Comparison of ENCODE assay signal across 19 cellular contexts in the genomic region with DNA sequence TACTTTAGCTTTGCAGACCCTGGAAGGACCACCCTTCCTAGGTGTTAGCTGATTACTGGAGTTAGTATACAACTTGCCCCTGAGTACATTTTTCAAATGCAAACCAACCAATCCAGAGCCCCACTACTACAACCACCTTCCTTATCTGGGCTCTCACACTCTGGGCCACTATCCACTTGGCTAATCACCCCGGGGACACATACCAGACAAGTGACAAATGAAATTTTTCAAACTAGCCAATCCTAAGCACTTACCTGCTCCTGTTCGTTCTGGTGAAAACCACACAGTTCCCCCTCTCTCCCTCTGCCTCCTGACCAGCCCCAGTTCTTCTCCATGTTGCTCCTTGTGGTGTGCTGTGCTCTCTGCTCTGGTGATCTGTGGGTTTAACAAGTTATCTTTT.
DNase-seq lines count a peak whose midpoint lies in the region; ATAC-seq, FAIRE-seq and TF ChIP-seq lines count a peak whose summit lies in the region.
"Had no signal": no experiment of that assay in that cellular context is flagged by ENCODE, and none has a peak within 500 bp of the region (broad histone marks: within the 10 kb centered on the region; RNA-seq: fewer than 3 reads in every experiment).

No MANE protein-coding gene starts in this region.

- peaks cover 0 to 10% (median 0%) of the 10 kb centered on the region in 4 donors for H3K4me1 ChIP-seq in stomach
- H3K4me1 ChIP-seq in small intestine (ENCODE audit: control insufficient read depth in 2 of 2, insufficient read depth in 1 of 2, low read depth in 1 of 2, low read length in 1 of 2): no peaks in the 10 kb centered on the region
- H3K4me1 ChIP-seq: BE2C had no signal

- no peak overlapping the region for H3K4me3 Mint-ChIP-seq in stimulated activated effector memory CD8-positive, alpha-beta T cell treated with anti-CD3 and anti-CD28 coated beads, Interleukin-12 subunit alpha, Interleukin-12 subunit beta, amount 100 ng/mL, for 72 hours
- H3K4me3 Mint-ChIP-seq: CD4-positive, alpha-beta memory T cell had no signal

- intact Hi-C loops in head of caudate nucleus (cut with DNase I) (no loop called here), stomach (cut with DNase I; ENCODE audit: low total_unique reads) (no loop called here)

- H3K36me3 ChIP-seq in stomach: no peaks in the 10 kb centered on the region
- H3K36me3 ChIP-seq in small intestine (ENCODE audit: control insufficient read depth in 2 of 2, insufficient read depth in 2 of 2, low read length in 2 of 2): no peaks in the 10 kb centered on the region
- H3K36me3 ChIP-seq: BE2C had no signal

- H3K9me3 ChIP-seq in stomach: peaks cover 0 to 6% (median 0%) of the 10 kb centered on the region in 4 donors
- H3K9me3 ChIP-seq in small intestine (ENCODE audit: control insufficient read depth, low read depth): no peaks in the 10 kb centered on the region
- H3K9me3 ChIP-seq: BE2C had no signal

- TF ChIP-seq EP300 in stomach (IDR thresholded peaks at IDR 0.05): no peak

- DNase-seq in Caki2 (ENCODE audit: low read depth) (peak; percentile 4), H4 (ENCODE audit: low spot score) (peak; percentile 22), islet precursor cell (peak; percentile 63), head of caudate nucleus (no peak), stomach (no peak), small intestine (no peak)
- no peak for DNase-seq in stimulated activated effector memory CD8-positive, alpha-beta T cell treated with anti-CD3 and anti-CD28 coated beads, Interleukin-12 subunit alpha, Interleukin-12 subunit beta, amount 100 ng/mL, for 72 hours (ENCODE audit: low spot score in 2 of 2)
- DNase-seq: BE2C; CD4-positive, alpha-beta memory T cell; DMS153; DMS79 treated with DMSO at 0.1 percent for 48 hours; EL; H7 had no signal

- no peaks in the 10 kb centered on the region for H3K36me3 Mint-ChIP-seq in stimulated activated effector memory CD8-positive, alpha-beta T cell treated with anti-CD3 and anti-CD28 coated beads, Interleukin-12 subunit alpha, Interleukin-12 subunit beta, amount 100 ng/mL, for 72 hours
- H3K36me3 Mint-ChIP-seq: CD4-positive, alpha-beta memory T cell had no signal

- 39 to 66% (median 50%) methylated on average over 2 of the region's 2 CpGs for WGBS in stomach, 5 donors
- 40 to 68% (median 51%) methylated on average over 2 of the region's 2 CpGs for WGBS in small intestine, 3 donors

- FAIRE-seq in small intestine (lab: Jason Lieb, UNC): no peak
- FAIRE-seq: D721Med, G401.6, GM12892, GM19239 had no signal

- H3K27ac ChIP-seq in stomach: no peak overlapping the region
- H3K27ac ChIP-seq in small intestine (ENCODE audit: low read depth in 1 of 2, low read length in 1 of 2): no peak overlapping the region
- H3K27ac ChIP-seq: C4-2B, HL-60 had no signal

- peak; percentile 37 for ATAC-seq in stimulated activated effector memory CD8-positive, alpha-beta T cell treated with anti-CD3 and anti-CD28 coated beads, Interleukin-12 subunit alpha, Interleukin-12 subunit beta, amount 100 ng/mL, for 72 hours

- no peak overlapping the region for H3K27ac Mint-ChIP-seq in stimulated activated effector memory CD8-positive, alpha-beta T cell treated with anti-CD3 and anti-CD28 coated beads, Interleukin-12 subunit alpha, Interleukin-12 subunit beta, amount 100 ng/mL, for 72 hours

- TF ChIP-seq POLR2A in stomach (IDR thresholded peaks at IDR 0.05): no peak

- no peak for TF ChIP-seq CTCF in stomach (IDR thresholded peaks at IDR 0.05)

- in situ Hi-C loops in Caki2 (cut with HindIII; ENCODE audit: low pct_unique_long_range_greater_than_20kb, low sequenced_read_pairs): no loop called here

- H3K27me3 ChIP-seq in stomach (no peaks in the 10 kb centered on the region), small intestine (ENCODE audit: control insufficient read depth in 2 of 2, insufficient read depth in 2 of 2, low read length in 2 of 2) (no peaks in the 10 kb centered on the region)
- H3K27me3 ChIP-seq: BE2C had no signal

- H3K4me3 ChIP-seq in stomach: no peak overlapping the region
- H3K4me3 ChIP-seq in small intestine (ENCODE audit: low read depth in 1 of 2, low read length in 2 of 2): no peak overlapping the region

- H3K4me1 Mint-ChIP-seq in stimulated activated effector memory CD8-positive, alpha-beta T cell treated with anti-CD3 and anti-CD28 coated beads, Interleukin-12 subunit alpha, Interleukin-12 subunit beta, amount 100 ng/mL, for 72 hours: no peaks in the 10 kb centered on the region
- H3K4me1 Mint-ChIP-seq: CD4-positive, alpha-beta memory T cell had no signal

- H3K9me3 Mint-ChIP-seq in stimulated activated effector memory CD8-positive, alpha-beta T cell treated with anti-CD3 and anti-CD28 coated beads, Interleukin-12 subunit alpha, Interleukin-12 subunit beta, amount 100 ng/mL, for 72 hours: peaks cover 8% of the 10 kb centered on the region
- H3K9me3 Mint-ChIP-seq: CD4-positive, alpha-beta memory T cell had no signal

Comparison
In these comparisons a context has a peak if more than half of its experiments do, and no peak if none do; other contexts are left out.
1. DNase-seq: peak in Caki2 (single experiment), H4 (single experiment) and islet precursor cell (single experiment); none in stimulated activated effector memory CD8-positive, alpha-beta T cell treated with anti-CD3 and anti-CD28 coated beads, Interleukin-12 subunit alpha, Interleukin-12 subunit beta, amount 100 ng/mL, for 72 hours (0 of 2), head of caudate nucleus (0 of 42), stomach (single experiment) and small intestine (single experiment).